In the genomic region with DNA sequence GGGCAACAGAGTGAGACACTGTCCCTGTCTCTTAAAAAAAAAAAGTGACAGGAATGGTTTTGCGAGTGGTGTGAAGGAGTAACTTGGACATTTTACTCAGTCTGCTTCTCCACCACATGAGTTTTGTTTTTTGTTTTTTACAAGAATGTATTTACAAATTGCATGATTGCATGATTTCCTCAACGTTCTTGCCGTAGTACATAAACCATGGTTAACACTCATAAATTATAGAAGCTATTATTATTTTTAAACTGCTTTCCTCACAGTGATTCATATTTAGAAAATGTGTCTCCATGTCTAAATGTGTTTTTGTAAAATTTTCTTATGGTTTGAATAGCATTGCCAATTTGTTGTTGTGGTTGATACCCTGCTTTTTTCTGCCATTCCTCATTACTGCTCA, we compare ENCODE assay signal across 25 cellular contexts.
"Had no signal": no experiment of that assay in that cellular context is flagged by ENCODE, and none has a peak within 500 bp of the region (broad histone marks: within the 10 kb centered on the region; RNA-seq: fewer than 3 reads in every experiment).

No MANE protein-coding gene starts in this region.

- H3K27me3 ChIP-seq: foreskin keratinocyte, gastroesophageal sphincter, heart left ventricle, hepatocyte, left lung, neutrophil, pancreas, stomach, thyroid gland had no signal

- FAIRE-seq: islet of Langerhans, pancreas had no signal

- H3K36me3 Mint-ChIP-seq: naive B cell; natural killer cell treated with Interleukin-12 subunit alpha and Interleukin-12 subunit beta and Interleukin-15 and Interleukin-18, amount 100 ng/mL, for 72 hours; stimulated activated effector memory CD8-positive, alpha-beta T cell treated with anti-CD3 and anti-CD28 coated beads, Interleukin-12 subunit alpha, Interleukin-12 subunit beta, amount 100 ng/mL, for 72 hours had no signal

- H3K4me3 Mint-ChIP-seq: effector memory CD8-positive, alpha-beta T cell; mesothelial cell of epicardium; naive B cell; natural killer cell treated with Interleukin-12 subunit alpha and Interleukin-12 subunit beta and Interleukin-15 and Interleukin-18, amount 100 ng/mL, for 72 hours; neural crest cell; stimulated activated effector memory CD8-positive, alpha-beta T cell treated with anti-CD3 and anti-CD28 coated beads, Interleukin-12 subunit alpha, Interleukin-12 subunit beta, amount 100 ng/mL, for 72 hours had no signal

- H3K27ac ChIP-seq: foreskin keratinocyte, gastroesophageal sphincter, hepatocyte, left lung, neutrophil, pancreas, stomach, thyroid gland had no signal

- H3K4me3 ChIP-seq: gastroesophageal sphincter, heart left ventricle, hepatocyte, left lung, mucosa of descending colon, pancreas, stomach, thyroid gland had no signal

- H3K4me1 Mint-ChIP-seq: naive B cell; neural crest cell; stimulated activated effector memory CD8-positive, alpha-beta T cell treated with anti-CD3 and anti-CD28 coated beads, Interleukin-12 subunit alpha, Interleukin-12 subunit beta, amount 100 ng/mL, for 72 hours had no signal

- DNase-seq: cortex of kidney; effector memory CD8-positive, alpha-beta T cell; foreskin keratinocyte; heart left ventricle; left cardiac atrium; left lung; mesenchymal stem cell; mucosa of descending colon; naive B cell; pancreas; stimulated activated CD4-positive, alpha-beta T cell treated with anti-CD3 and anti-CD28 coated beads, Interleukin-2, amount 100 ng/mL, for 24 hours; stimulated activated CD4-positive, alpha-beta T cell treated with anti-CD3 and anti-CD28 coated beads, Interleukin-4, amount 100 ng/mL, for 24 hours; stimulated activated naive CD4-positive, alpha-beta T cell treated with Interleukin-2 at 50 U/mL for 16 hours; stomach; thyroid gland; trophoblast cell had no signal

- H3K4me1 ChIP-seq: foreskin keratinocyte, gastroesophageal sphincter, pancreas, stomach, thyroid gland had no signal

- H3K9me3 Mint-ChIP-seq: effector memory CD8-positive, alpha-beta T cell; natural killer cell treated with Interleukin-12 subunit alpha and Interleukin-12 subunit beta and Interleukin-15 and Interleukin-18, amount 100 ng/mL, for 72 hours; stimulated activated effector memory CD8-positive, alpha-beta T cell treated with anti-CD3 and anti-CD28 coated beads, Interleukin-12 subunit alpha, Interleukin-12 subunit beta, amount 100 ng/mL, for 72 hours had no signal

- H3K27ac Mint-ChIP-seq: effector memory CD8-positive, alpha-beta T cell; mesothelial cell of epicardium; naive B cell; natural killer cell treated with Interleukin-12 subunit alpha and Interleukin-12 subunit beta and Interleukin-15 and Interleukin-18, amount 100 ng/mL, for 72 hours; progenitor cell of endocrine pancreas; stimulated activated effector memory CD8-positive, alpha-beta T cell treated with anti-CD3 and anti-CD28 coated beads, Interleukin-12 subunit alpha, Interleukin-12 subunit beta, amount 100 ng/mL, for 72 hours had no signal

- H3K9me3 ChIP-seq: gastroesophageal sphincter, left lung, mucosa of descending colon, neutrophil, pancreas, stomach, thyroid gland had no signal

- H3K27me3 Mint-ChIP-seq: progenitor cell of endocrine pancreas had no signal

- H3K36me3 ChIP-seq: gastroesophageal sphincter, heart left ventricle, left lung, neutrophil, pancreas, stomach, thyroid gland had no signal
